Comparison of ENCODE assay signal across 14 cellular contexts in the genomic region with DNA sequence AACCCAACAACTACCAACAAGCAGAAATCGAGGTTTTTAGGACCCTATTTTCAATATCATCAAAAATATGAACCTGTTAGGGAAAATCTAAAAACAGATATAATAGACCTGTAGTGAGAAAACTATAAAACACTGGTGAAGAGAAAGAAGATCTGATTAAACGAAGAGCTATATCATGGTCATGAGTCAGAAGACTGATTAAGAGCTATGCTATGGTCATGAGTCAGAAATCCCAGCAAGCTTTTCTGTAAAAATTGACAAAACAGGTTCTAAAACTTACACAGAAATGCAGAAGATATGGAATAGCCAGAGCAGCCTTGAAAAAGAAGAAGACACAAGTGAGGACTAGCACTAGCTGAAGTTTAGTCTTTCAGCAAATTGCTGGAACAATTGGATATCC.
DNase-seq lines count a peak whose midpoint lies in the region; ATAC-seq and TF ChIP-seq lines count a peak whose summit lies in the region.
"Had no signal": no experiment of that assay in that cellular context is flagged by ENCODE, and none has a peak within 500 bp of the region (broad histone marks: within the 10 kb centered on the region; RNA-seq: fewer than 3 reads in every experiment).

No MANE protein-coding gene starts in this region.

- H2AFZ ChIP-seq in ACC112 (ENCODE audit: low read length, unreplicated experiment) = no peak overlapping the region

- peak overlapping the region; percentile 51 for H3K27ac Mint-ChIP-seq in activated T-helper 17 cell treated with anti-CD3 and anti-CD28 coated beads, Interleukin-2, amount 50 U/mL, for 72 hours
- H3K27ac Mint-ChIP-seq: activated CD4-positive, alpha-beta memory T cell treated with anti-CD3 and anti-CD28 coated beads, Interleukin-2, amount 10 ng/mL, durations not matched to agents 7 days and 5 days; progenitor cell of endocrine pancreas had no signal

- H3K9me3 ChIP-seq in sigmoid colon (no peaks in the 10 kb centered on the region), spleen (no peaks in the 10 kb centered on the region)

- no peaks in the 10 kb centered on the region for H3K36me3 ChIP-seq in ACC112 (ENCODE audit: insufficient read depth, low read length)
- no peaks in the 10 kb centered on the region for H3K36me3 ChIP-seq in sigmoid colon
- peaks cover 0 to 31% (median 20%) of the 10 kb centered on the region in 6 donors for H3K36me3 ChIP-seq in spleen

- peaks cover 20% of the 10 kb centered on the region for H3K4me1 Mint-ChIP-seq in activated T-helper 17 cell treated with anti-CD3 and anti-CD28 coated beads, Interleukin-2, amount 50 U/mL, for 72 hours

- no peak overlapping the region for H3K4me3 Mint-ChIP-seq in activated T-helper 17 cell treated with anti-CD3 and anti-CD28 coated beads, Interleukin-2, amount 50 U/mL, for 72 hours
- H3K4me3 Mint-ChIP-seq: activated CD4-positive, alpha-beta memory T cell treated with anti-CD3 and anti-CD28 coated beads, Interleukin-2, amount 10 ng/mL, durations not matched to agents 7 days and 5 days had no signal

- H3K27ac ChIP-seq in ACC112 (ENCODE audit: low read depth, low read length) (peak overlapping the region; percentile 72), sigmoid colon (no peak overlapping the region), spleen (no peak overlapping the region)

- no peaks in the 10 kb centered on the region for H3K9me3 Mint-ChIP-seq in activated T-helper 17 cell treated with anti-CD3 and anti-CD28 coated beads, Interleukin-2, amount 50 U/mL, for 72 hours
- H3K9me3 Mint-ChIP-seq: activated CD4-positive, alpha-beta memory T cell treated with anti-CD3 and anti-CD28 coated beads, Interleukin-2, amount 10 ng/mL, durations not matched to agents 7 days and 5 days had no signal

- H3K4me3 ChIP-seq in ACC112 (ENCODE audit: low read depth, low read length) (no peak overlapping the region), foreskin fibroblast (ENCODE audit: low read depth in 1 of 2, low read length in 2 of 2) (no peak overlapping the region), sigmoid colon (no peak overlapping the region), spleen (no peak overlapping the region)
- H3K4me3 ChIP-seq: lung had no signal

- no peak for TF ChIP-seq EP300 in sigmoid colon (IDR thresholded peaks at IDR 0.05)

- peaks cover 34% of the 10 kb centered on the region for H3K36me3 Mint-ChIP-seq in activated T-helper 17 cell treated with anti-CD3 and anti-CD28 coated beads, Interleukin-2, amount 50 U/mL, for 72 hours (ENCODE audit: low read depth)

- WGBS in sigmoid colon, 2 donors = 87 to 91% methylated on average over 2 of the region's 2 CpGs
- WGBS in spleen, 5 donors = 89 to 97% (median 93%) methylated on average over 2 of the region's 2 CpGs

- H3K27me3 Mint-ChIP-seq in activated T-helper 17 cell treated with anti-CD3 and anti-CD28 coated beads, Interleukin-2, amount 50 U/mL, for 72 hours = no peaks in the 10 kb centered on the region
- H3K27me3 Mint-ChIP-seq: activated CD4-positive, alpha-beta memory T cell treated with anti-CD3 and anti-CD28 coated beads, Interleukin-2, amount 10 ng/mL, durations not matched to agents 7 days and 5 days; progenitor cell of endocrine pancreas had no signal

- peak; percentile 73 for ATAC-seq in activated T-helper 17 cell treated with anti-CD3 and anti-CD28 coated beads, Interleukin-2, amount 50 U/mL, for 72 hours (replicated peaks)
- no peak for ATAC-seq in GM18868 (IDR thresholded peaks at IDR 0.05; ENCODE audit: unreplicated experiment)
- no peak for ATAC-seq in GM18520 (IDR thresholded peaks at IDR 0.05; ENCODE audit: unreplicated experiment)

- intact Hi-C loops in sigmoid colon (cut with DNase I) (no loop called here), spleen (cut with DNase I; ENCODE audit: low total_unique reads) (no loop called here)

- H3K4me1 ChIP-seq in ACC112 (ENCODE audit: control insufficient read depth, insufficient read depth, low read length, unreplicated experiment) (peaks cover 5% of the 10 kb centered on the region), sigmoid colon (no peaks in the 10 kb centered on the region), spleen (no peaks in the 10 kb centered on the region)

- DNase-seq in GM04503 (ENCODE audit: low read depth) (peak; percentile 31), foreskin fibroblast (peak; percentile 57 to 83), sigmoid colon (no peak), spleen (no peak)
- DNase-seq: activated CD4-positive, alpha-beta memory T cell treated with anti-CD3 and anti-CD28 coated beads, Interleukin-2, amount 10 ng/mL, durations not matched to agents 7 days and 5 days; amygdala; NCI-H2171 treated with DMSO at 0.1 percent for 48 hours; Right ventricle myocardium superior had no signal

- no peaks in the 10 kb centered on the region for H3K79me2 ChIP-seq in ACC112 (ENCODE audit: control insufficient read depth, insufficient read depth, low read length, unreplicated experiment)

- H3K27me3 ChIP-seq in ACC112 (ENCODE audit: insufficient read depth, low read length) = no peaks in the 10 kb centered on the region
- H3K27me3 ChIP-seq in sigmoid colon = no peaks in the 10 kb centered on the region
- no peaks in the 10 kb centered on the region for H3K27me3 ChIP-seq in spleen (replicated peaks in 1 of 7)

- TF ChIP-seq POLR2A in sigmoid colon (IDR thresholded peaks at IDR 0.05) (no peak), spleen (IDR thresholded peaks at IDR 0.05) (no peak)

- TF ChIP-seq CTCF in foreskin fibroblast (IDR thresholded peaks at IDR 0.05; ENCODE audit: low read depth, low read length) (no peak), sigmoid colon (IDR thresholded peaks at IDR 0.05) (no peak), spleen (IDR thresholded peaks at IDR 0.05 in 8 of 11, conservative IDR thresholded peaks at IDR 0.05 in 3 of 11) (no peak)

Comparison
In these comparisons a context has a peak if more than half of its experiments do, and no peak if none do; other contexts are left out.
1. DNase-seq: peak in GM04503 (single experiment) and foreskin fibroblast (2 of 2); none in sigmoid colon (single experiment) and spleen (single experiment).